Comparison of ENCODE assay signal across 8 cellular contexts in genomic region chr11:1882265-1883238, GRCh38. TPM values are rescaled to one million over a fixed set of nuclear protein-coding genes. Genes with fewer than 3 reads are reported as not detected.
DNase-seq lines count a peak whose midpoint lies in the region; ATAC-seq and TF ChIP-seq lines count a peak whose summit lies in the region.

No MANE protein-coding gene starts in this region.

- no peak overlapping the region for H3K4me3 ChIP-seq in PC-9
- no peak overlapping the region for H3K4me3 ChIP-seq in fibroblast of lung (replicated peaks in 1 of 4; ENCODE audit: control extremely low read depth in 1 of 4, insufficient read depth in 1 of 4, low read depth in 3 of 4, low read length in 4 of 4)
- H3K4me3 ChIP-seq in neural progenitor cell, result no peak overlapping the region

- no peak overlapping the region for H2AFZ ChIP-seq in PC-9
- no peak overlapping the region for H2AFZ ChIP-seq in fibroblast of lung (ENCODE audit: low read length)
- peak overlapping the region; percentile 43 for H2AFZ ChIP-seq in neural progenitor cell (replicated peaks)

- H3K4me1 ChIP-seq in PC-9 (replicated peaks; ENCODE audit: insufficient read depth) (no peaks in the 10 kb centered on the region), fibroblast of lung (ENCODE audit: control insufficient read depth, extremely low read depth, insufficient read depth, low read length) (no peaks in the 10 kb centered on the region), neural progenitor cell (peaks cover 6% of the 10 kb centered on the region)

- peaks cover 1% of the 10 kb centered on the region for H3K27me3 Mint-ChIP-seq in neural progenitor cell (ENCODE audit: insufficient read depth, low read depth)
- no peaks in the 10 kb centered on the region for H3K27me3 Mint-ChIP-seq in stimulated activated naive CD8-positive, alpha-beta T cell treated with anti-CD3 and anti-CD28 coated beads, Interleukin-15, amount 100 ng/mL, for 72 hours

- DNase-seq in GM04504 (ENCODE audit: low read depth), result peak; percentile 19
- peak; percentile 68 for DNase-seq in HK-2 (ENCODE audit: unreplicated experiment)
- peak in 1 of 2 experiments; percentile 71 for DNase-seq in PC-9
- peak; percentile 84 to 88 for DNase-seq in activated T-cell treated with anti-CD3 and anti-CD28 coated beads, Interleukin-2, amount 50 U/mL, for 48 hours
- peak; percentile 41 to 69 for DNase-seq in fibroblast of lung (ENCODE audit: low read depth in 2 of 2)
- peak; percentile 93 for DNase-seq in neural progenitor cell (ENCODE audit: low spot score)
- DNase-seq in stimulated activated naive CD8-positive, alpha-beta T cell treated with anti-CD3 and anti-CD28 coated beads, Interleukin-15, amount 100 ng/mL, for 72 hours, result peak; percentile 80 to 82

- H3K4me2 ChIP-seq in PC-9 (no peak overlapping the region), fibroblast of lung (ENCODE audit: extremely low read depth, insufficient read depth, low read length) (no peak overlapping the region), neural progenitor cell (peak overlapping the region; percentile 21)

- H3K79me2 ChIP-seq in PC-9 (ENCODE audit: low read depth) (no peaks in the 10 kb centered on the region), fibroblast of lung (ENCODE audit: control insufficient read depth, insufficient read depth, low read length) (no peaks in the 10 kb centered on the region), neural progenitor cell (ENCODE audit: low read depth) (no peaks in the 10 kb centered on the region)

- BruUV-seq in PC-9 (replicated peaks; lab: Mats Ljungman, UMichigan), result no TSS peak

- H3K9me3 ChIP-seq in PC-9 (ENCODE audit: insufficient read depth, low read depth) (no peaks in the 10 kb centered on the region), fibroblast of lung (ENCODE audit: control insufficient read depth, insufficient read depth, low read depth, low read length) (no peaks in the 10 kb centered on the region), neural progenitor cell (ENCODE audit: low read depth) (no peaks in the 10 kb centered on the region)

- POLR2A ChIA-PET in PC-9 (lab: Charles Lee; ENCODE audit: unreplicated experiment), result interaction anchor here (0.6 kb wide), 1 partner anchor 268 kb away, joined by 3 read pairs; no protein-coding TSS in a partner anchor

- ATAC-seq in stimulated activated naive CD8-positive, alpha-beta T cell treated with anti-CD3 and anti-CD28 coated beads, Interleukin-15, amount 100 ng/mL, for 72 hours, result peak; percentile 87
- ATAC-seq in GM21360 (IDR thresholded peaks at IDR 0.05; ENCODE audit: unreplicated experiment), result no peak

- H3K36me3 Mint-ChIP-seq in neural progenitor cell, result no peaks in the 10 kb centered on the region

- H4K20me1 ChIP-seq in PC-9 (ENCODE audit: insufficient read depth) (no peaks in the 10 kb centered on the region), fibroblast of lung (ENCODE audit: control insufficient read depth, extremely low read depth, insufficient read depth, low read length) (no peaks in the 10 kb centered on the region), neural progenitor cell (ENCODE audit: low read depth) (no peaks in the 10 kb centered on the region)

- intact Hi-C loops in PC-9 (cut with micrococcal nuclease; ENCODE audit: unreplicated experiment), result loop anchor here (2.0 kb wide), 2 partner anchors 46 to 268 kb away; no protein-coding TSS in a partner anchor

- H3K9ac ChIP-seq in fibroblast of lung (ENCODE audit: insufficient read depth, low read length), result no peak overlapping the region
- no peak overlapping the region for H3K9ac ChIP-seq in neural progenitor cell

- H3K27me3 ChIP-seq in PC-9 (ENCODE audit: insufficient read depth, low read depth), result peaks cover 17% of the 10 kb centered on the region; the same call in 1 of the 2 replicates
- peaks cover 5% of the 10 kb centered on the region for H3K27me3 ChIP-seq in fibroblast of lung (ENCODE audit: control insufficient read depth, insufficient read depth, low read length)
- peaks cover 7% of the 10 kb centered on the region for H3K27me3 ChIP-seq in neural progenitor cell

- H3K36me3 ChIP-seq in PC-9 (ENCODE audit: low read depth), result no peaks in the 10 kb centered on the region
- no peaks in the 10 kb centered on the region for H3K36me3 ChIP-seq in fibroblast of lung (ENCODE audit: control insufficient read depth, insufficient read depth, low read length)
- H3K36me3 ChIP-seq in neural progenitor cell, result no peaks in the 10 kb centered on the region

- H3F3A ChIP-seq in PC-9 (ENCODE audit: insufficient read depth, low read depth) (no peaks in the 10 kb centered on the region), neural progenitor cell (ENCODE audit: low read depth) (no peaks in the 10 kb centered on the region)

- TF ChIP-seq CTCF in PC-9 (conservative IDR thresholded peaks at IDR 0.05), result peak; percentile 82
- TF ChIP-seq CTCF in fibroblast of lung (conservative IDR thresholded peaks at IDR 0.05 in 1 of 2, IDR thresholded peaks at IDR 0.05 in 1 of 2; ENCODE audit: low read depth in 1 of 2, low read length in 2 of 2), result peak; percentile 69 to 79
- TF ChIP-seq CTCF in neural progenitor cell (IDR thresholded peaks at IDR 0.05), result peak; percentile 92

- no peaks in the 10 kb centered on the region for H3K9me2 ChIP-seq in PC-9 (ENCODE audit: insufficient read depth)

- CTCF ChIA-PET in PC-9 (lab: Charles Lee), result interaction anchor here (0.5 to 1.7 kb wide), 5 partner anchors 26 to 269 kb away, joined by 3 to 8 read pairs (median 6); no protein-coding TSS in a partner anchor

- H3K27ac ChIP-seq in PC-9, result no peak overlapping the region
- H3K27ac ChIP-seq in fibroblast of lung (ENCODE audit: insufficient read depth, low read length), result no peak overlapping the region
- no peak overlapping the region for H3K27ac ChIP-seq in neural progenitor cell

- H3K9me3 Mint-ChIP-seq in neural progenitor cell, result no peaks in the 10 kb centered on the region
- no peaks in the 10 kb centered on the region for H3K9me3 Mint-ChIP-seq in stimulated activated naive CD8-positive, alpha-beta T cell treated with anti-CD3 and anti-CD28 coated beads, Interleukin-15, amount 100 ng/mL, for 72 hours

- peaks cover 6% of the 10 kb centered on the region for H3K4me1 Mint-ChIP-seq in neural progenitor cell
- H3K4me1 Mint-ChIP-seq in stimulated activated naive CD8-positive, alpha-beta T cell treated with anti-CD3 and anti-CD28 coated beads, Interleukin-15, amount 100 ng/mL, for 72 hours, result peaks cover 44% of the 10 kb centered on the region

- H3K27ac Mint-ChIP-seq in neural progenitor cell, result no peak overlapping the region
- peak overlapping the region in 1 of 2 donors; percentile 19 for H3K27ac Mint-ChIP-seq in stimulated activated naive CD8-positive, alpha-beta T cell treated with anti-CD3 and anti-CD28 coated beads, Interleukin-15, amount 100 ng/mL, for 72 hours

- no peak overlapping the region for H3K4me3 Mint-ChIP-seq in neural progenitor cell
- peak overlapping the region in 1 of 2 donors; percentile 22 for H3K4me3 Mint-ChIP-seq in stimulated activated naive CD8-positive, alpha-beta T cell treated with anti-CD3 and anti-CD28 coated beads, Interleukin-15, amount 100 ng/mL, for 72 hours

RNA-seq across cellular contexts. Expression of gene PRR33, which starts 9.1 kb away (rescaled TPM):
- not detected in 2 replicates for total RNA-seq in PC-9 (2021)
- not detected in 2 replicates for total RNA-seq in fibroblast of lung
- not detected in 2 replicates for polyA plus RNA-seq in fibroblast of lung
- not detected in 2 replicates for polyA plus RNA-seq in fibroblast of lung (2012)
- not detected in 2 replicates for polyA minus RNA-seq in fibroblast of lung (ENCODE audit: low replicate concordance)
- total RNA-seq in neural progenitor cell (ENCODE audit: low replicate concordance), result not detected in 2 replicates

RNA-seq across cellular contexts. Expression of gene LSP1, which starts 29.7 kb away (rescaled TPM):
- total RNA-seq in PC-9 (2021), result 2.5 and 2.6 TPM in 2 replicates
- 1.8 and 6.7 TPM in 2 replicates for total RNA-seq in fibroblast of lung
- polyA plus RNA-seq in fibroblast of lung, result 0.19 and 1.3 TPM in 2 replicates
- 0.24 and 2.0 TPM in 2 replicates for polyA plus RNA-seq in fibroblast of lung (2012)
- not detected in 2 replicates for polyA minus RNA-seq in fibroblast of lung (ENCODE audit: low replicate concordance)
- not detected in 2 replicates for total RNA-seq in neural progenitor cell (ENCODE audit: low replicate concordance)

RNA-seq across cellular contexts. Expression of gene TNNT3, which starts 37.0 kb away (rescaled TPM):
- total RNA-seq in PC-9 (2021) (0.60 TPM in 1 of 2 replicates, not detected in the other), fibroblast of lung (0.26 TPM in 1 of 2 replicates, not detected in the other), neural progenitor cell (ENCODE audit: low replicate concordance) (0.40 and 0.92 TPM in 2 replicates)
- polyA plus RNA-seq in fibroblast of lung, result not detected in 2 replicates
- polyA plus RNA-seq in fibroblast of lung (2012), result not detected in 2 replicates
- not detected in 2 replicates for polyA minus RNA-seq in fibroblast of lung (ENCODE audit: low replicate concordance)

RNA-seq across cellular contexts. Expression of gene TNNI2, which starts 43.8 kb away (rescaled TPM):
- total RNA-seq in PC-9 (2021) (4.9 and 7.8 TPM in 2 replicates), fibroblast of lung (not detected in 2 replicates), neural progenitor cell (ENCODE audit: low replicate concordance) (1.2 and 2.6 TPM in 2 replicates)
- polyA plus RNA-seq in fibroblast of lung, result not detected in 2 replicates
- not detected in 2 replicates for polyA plus RNA-seq in fibroblast of lung (2012)
- not detected in 2 replicates for polyA minus RNA-seq in fibroblast of lung (ENCODE audit: low replicate concordance)

RNA-seq across cellular contexts. Expression of gene SYT8, which starts 47.8 kb away (rescaled TPM):
- 8.9 and 12.1 TPM in 2 replicates for total RNA-seq in PC-9 (2021)
- not detected in 2 replicates for total RNA-seq in fibroblast of lung
- not detected in 2 replicates for polyA plus RNA-seq in fibroblast of lung
- polyA plus RNA-seq in fibroblast of lung (2012), result not detected in 2 replicates
- not detected in 2 replicates for polyA minus RNA-seq in fibroblast of lung (ENCODE audit: low replicate concordance)
- total RNA-seq in neural progenitor cell (ENCODE audit: low replicate concordance), result not detected in 2 replicates
